27 cellular contexts compared by ENCODE assay signal in the genomic region with DNA sequence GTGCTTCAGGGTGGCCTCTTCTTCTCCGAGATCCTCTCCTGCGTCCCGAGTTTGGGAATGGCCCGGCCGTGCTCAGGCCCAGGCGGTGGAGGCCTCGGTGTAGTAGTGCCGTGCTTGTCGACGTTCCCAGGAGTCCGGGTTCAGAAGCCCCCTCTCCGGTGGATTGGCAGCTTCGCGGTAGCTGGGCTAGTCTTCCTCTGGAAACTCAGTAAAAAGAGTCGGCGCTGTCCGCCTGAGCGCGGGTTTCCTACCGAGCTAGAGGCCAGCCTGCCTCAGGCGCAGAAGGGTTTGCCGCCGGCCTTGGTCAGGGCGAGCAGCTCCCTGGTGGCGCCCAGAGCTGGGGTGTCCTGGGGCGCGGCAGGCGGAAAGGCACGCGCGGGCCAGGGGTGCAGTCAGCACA.
"Had no signal": no experiment of that assay in that cellular context is flagged by ENCODE, and none has a peak within 500 bp of the region (broad histone marks: within the 10 kb centered on the region; RNA-seq: fewer than 3 reads in every experiment).

No MANE protein-coding gene starts in this region.

- H3K27ac Mint-ChIP-seq: activated CD4-positive, alpha-beta memory T cell treated with anti-CD3 and anti-CD28 coated beads for 36 hours; activated CD4-positive, alpha-beta T cell treated with anti-CD3 and anti-CD28 coated beads, Interleukin-2, amount 10 ng/mL, durations not matched to agents 24 days and 14 days; activated naive CD4-positive, alpha-beta T cell treated with anti-CD3 and anti-CD28 coated beads for 36 hours; activated naive CD8-positive, alpha-beta T cell treated with anti-CD3 and anti-CD28 coated beads for 36 hours; activated T-helper 1 cell treated with anti-CD3 and anti-CD28 coated beads, Interleukin-12 subunit alpha, Interleukin-12 subunit beta, Interleukin-2, Interleukin-4 antibody, amounts not matched to agents 30 ng/mL and 10 ng/mL and 1 ng/mL, durations not matched to agents 14 hours and 24 hours and 36 hours; immature natural killer cell; T-cell; T-helper 2 cell treated with Interferon-gamma antibody and Interleukin-4, amounts not matched to agents 5 μg/mL and 100 μg/mL, for 36 hours had no signal

- H3K36me3 ChIP-seq: adrenal gland, cardiac muscle cell, right atrium auricular region had no signal

- H3K4me3 Mint-ChIP-seq: activated CD4-positive, alpha-beta memory T cell treated with anti-CD3 and anti-CD28 coated beads for 36 hours; activated CD4-positive, alpha-beta T cell treated with anti-CD3 and anti-CD28 coated beads, Interleukin-2, amount 10 ng/mL, durations not matched to agents 24 days and 14 days; activated naive CD4-positive, alpha-beta T cell treated with anti-CD3 and anti-CD28 coated beads for 36 hours; activated naive CD8-positive, alpha-beta T cell treated with anti-CD3 and anti-CD28 coated beads for 36 hours; activated T-helper 1 cell treated with anti-CD3 and anti-CD28 coated beads, Interleukin-12 subunit alpha, Interleukin-12 subunit beta, Interleukin-2, Interleukin-4 antibody, amounts not matched to agents 30 ng/mL and 10 ng/mL and 1 ng/mL, durations not matched to agents 14 hours and 24 hours and 36 hours; effector memory CD8-positive, alpha-beta T cell; immature natural killer cell; T-cell; T-helper 2 cell treated with Interferon-gamma antibody and Interleukin-4, amounts not matched to agents 5 μg/mL and 100 μg/mL, for 36 hours had no signal

- H3K9me3 ChIP-seq: adrenal gland, body of pancreas, heart left ventricle, neutrophil, right atrium auricular region, suprapubic skin, tibial artery had no signal

- H3K27me3 ChIP-seq: adrenal gland, body of pancreas, cardiac muscle cell, heart left ventricle, neutrophil, right atrium auricular region, suprapubic skin, tibial artery had no signal

- H3K9me3 Mint-ChIP-seq: activated CD4-positive, alpha-beta memory T cell treated with anti-CD3 and anti-CD28 coated beads for 36 hours; activated CD4-positive, alpha-beta T cell treated with anti-CD3 and anti-CD28 coated beads, Interleukin-2, amount 10 ng/mL, durations not matched to agents 24 days and 14 days; activated naive CD4-positive, alpha-beta T cell treated with anti-CD3 and anti-CD28 coated beads for 36 hours; activated T-helper 1 cell treated with anti-CD3 and anti-CD28 coated beads, Interleukin-12 subunit alpha, Interleukin-12 subunit beta, Interleukin-2, Interleukin-4 antibody, amounts not matched to agents 30 ng/mL and 10 ng/mL and 1 ng/mL, durations not matched to agents 14 hours and 24 hours and 36 hours; effector memory CD8-positive, alpha-beta T cell; immature natural killer cell; T-cell; T-helper 2 cell treated with Interferon-gamma antibody and Interleukin-4, amounts not matched to agents 5 μg/mL and 100 μg/mL, for 36 hours had no signal

- H3K27me3 Mint-ChIP-seq: activated naive CD8-positive, alpha-beta T cell treated with anti-CD3 and anti-CD28 coated beads for 36 hours; T-cell had no signal

- DNase-seq: activated CD4-positive, alpha-beta memory T cell treated with anti-CD3 and anti-CD28 coated beads for 36 hours; activated CD4-positive, alpha-beta T cell treated with anti-CD3 and anti-CD28 coated beads, Interleukin-2, amount 10 ng/mL, durations not matched to agents 24 days and 14 days; activated CD4-positive, CD25-positive, alpha-beta regulatory T cell treated with anti-CD3 and anti-CD28 coated beads, Interleukin-2, amount 50 U/mL, for 72 hours; activated CD8-positive, alpha-beta memory T cell treated with anti-CD3 and anti-CD28 coated beads, Interleukin-2, amount 50 U/mL, for 4 hours; activated effector memory CD4-positive, alpha-beta T cell treated with anti-CD3 and anti-CD28 coated beads, Interleukin-2, amount 50 U/mL, for 16 hours; activated naive CD4-positive, alpha-beta T cell treated with anti-CD3 and anti-CD28 coated beads for 36 hours; activated naive CD8-positive, alpha-beta T cell treated with anti-CD3 and anti-CD28 coated beads for 36 hours; activated T-cell treated with anti-CD3 and anti-CD28 coated beads, Interleukin-2, amount 50 U/mL, for 1 hour; body of pancreas; cerebellar nuclear complex; cortex of kidney; effector memory CD8-positive, alpha-beta T cell; heart left ventricle; hypothalamus; immature natural killer cell; stimulated activated naive CD4-positive, alpha-beta T cell; T-cell; tibial artery; WERI-Rb-1 had no signal

- H3K4me3 ChIP-seq: adrenal gland, body of pancreas, cardiac muscle cell, heart left ventricle, lung, right atrium auricular region, suprapubic skin, tibial artery had no signal

- ATAC-seq: body of pancreas; effector memory CD8-positive, alpha-beta T cell; heart left ventricle; T-cell had no signal

- H3K27ac ChIP-seq: adrenal gland, body of pancreas, cardiac muscle cell, heart left ventricle, neutrophil, right atrium auricular region, suprapubic skin, tibial artery, WERI-Rb-1 had no signal
